Comparison of ENCODE assay signal across 40 cellular contexts in genomic region chr22:21932347-21932746, GRCh38.
"Had no signal": no experiment of that assay in that cellular context is flagged by ENCODE, and none has a peak within 500 bp of the region (broad histone marks: within the 10 kb centered on the region; RNA-seq: fewer than 3 reads in every experiment).

No MANE protein-coding gene starts in this region.

- H3K4me3 Mint-ChIP-seq: activated CD4-positive, alpha-beta memory T cell treated with anti-CD3 and anti-CD28 coated beads for 36 hours; activated CD4-positive, alpha-beta T cell treated with anti-CD3 and anti-CD28 coated beads for 36 hours; activated CD4-positive, alpha-beta T cell treated with anti-CD3 and anti-CD28 coated beads, Interleukin-2, amount 10 ng/mL, durations not matched to agents 7 days and 5 days; activated CD8-positive, alpha-beta T cell treated with anti-CD3 and anti-CD28 coated beads for 36 hours; activated naive CD4-positive, alpha-beta T cell treated with anti-CD3 and anti-CD28 coated beads for 36 hours; activated naive CD8-positive, alpha-beta T cell treated with anti-CD3 and anti-CD28 coated beads for 36 hours; activated T-cell treated with anti-CD3 and anti-CD28 coated beads, Interleukin-2, amount 50 U/mL, for 4 hours; activated T-cell treated with anti-CD3 and anti-CD28 coated beads, Interleukin-2, amount 50 U/mL, for 72 hours; activated T-helper 1 cell treated with anti-CD3 and anti-CD28 coated beads, Interleukin-12 subunit alpha, Interleukin-12 subunit beta, Interleukin-2, Interleukin-4 antibody, amounts not matched to agents 30 ng/mL and 10 ng/mL and 1 ng/mL, durations not matched to agents 14 hours and 24 hours and 36 hours; activated T-helper 17 cell treated with anti-CD3 and anti-CD28 coated beads, Interleukin-2, amount 50 U/mL, for 72 hours; central memory CD8-positive, alpha-beta T cell; T-helper 1 cell treated with Interleukin-12 subunit alpha and Interleukin-12 subunit beta and Interleukin-4 antibody, amounts not matched to agents 30 μg/mL and 1 μg/mL, for 36 hours; T-helper 2 cell treated with Interferon-gamma antibody and Interleukin-4, amounts not matched to agents 5 μg/mL and 100 μg/mL, for 36 hours had no signal

- H3K4me3 ChIP-seq: adrenal gland, body of pancreas, cardiac muscle cell had no signal

- H3K27ac Mint-ChIP-seq: activated CD4-positive, alpha-beta memory T cell treated with anti-CD3 and anti-CD28 coated beads for 36 hours; activated CD4-positive, alpha-beta T cell treated with anti-CD3 and anti-CD28 coated beads for 36 hours; activated CD4-positive, alpha-beta T cell treated with anti-CD3 and anti-CD28 coated beads, Interleukin-2, amount 10 ng/mL, durations not matched to agents 7 days and 5 days; activated CD8-positive, alpha-beta T cell treated with anti-CD3 and anti-CD28 coated beads for 36 hours; activated naive CD4-positive, alpha-beta T cell treated with anti-CD3 and anti-CD28 coated beads for 36 hours; activated naive CD4-positive, alpha-beta T cell treated with anti-CD3 and anti-CD28 coated beads, Interleukin-2, amount 50 U/mL, for 72 hours; activated naive CD8-positive, alpha-beta T cell treated with anti-CD3 and anti-CD28 coated beads for 36 hours; activated T-cell treated with anti-CD3 and anti-CD28 coated beads, Interleukin-2, amount 50 U/mL, for 72 hours; activated T-helper 1 cell treated with anti-CD3 and anti-CD28 coated beads, Interleukin-12 subunit alpha, Interleukin-12 subunit beta, Interleukin-2, Interleukin-4 antibody, amounts not matched to agents 30 ng/mL and 10 ng/mL and 1 ng/mL, durations not matched to agents 14 hours and 24 hours and 36 hours; activated T-helper 17 cell treated with anti-CD3 and anti-CD28 coated beads, Interleukin-2, amount 50 U/mL, for 72 hours; T-helper 1 cell treated with Interleukin-12 subunit alpha and Interleukin-12 subunit beta and Interleukin-4 antibody, amounts not matched to agents 30 μg/mL and 1 μg/mL, for 36 hours; T-helper 2 cell treated with Interferon-gamma antibody and Interleukin-4, amounts not matched to agents 5 μg/mL and 100 μg/mL, for 36 hours had no signal

- DNase-seq: activated CD4-positive, alpha-beta memory T cell treated with anti-CD3 and anti-CD28 coated beads for 36 hours; activated CD4-positive, alpha-beta T cell treated with anti-CD3 and anti-CD28 coated beads for 1 hour; activated CD4-positive, alpha-beta T cell treated with anti-CD3 and anti-CD28 coated beads for 36 hours; activated CD4-positive, alpha-beta T cell treated with anti-CD3 and anti-CD28 coated beads for 48 hours; activated CD4-positive, alpha-beta T cell treated with anti-CD3 and anti-CD28 coated beads, Interleukin-2, amount 10 ng/mL, durations not matched to agents 7 days and 5 days; activated CD4-positive, CD25-positive, alpha-beta regulatory T cell; activated CD8-positive, alpha-beta memory T cell treated with anti-CD3 and anti-CD28 coated beads, Interleukin-2, amount 50 U/mL, for 4 hours; activated CD8-positive, alpha-beta T cell treated with anti-CD3 and anti-CD28 coated beads for 36 hours; activated effector memory CD4-positive, alpha-beta T cell treated with anti-CD3 and anti-CD28 coated beads, Interleukin-2, amount 50 U/mL, for 16 hours; activated gamma-delta T cell treated with Interleukin-2 at 50 U/mL for 16 hours; activated naive CD4-positive, alpha-beta T cell; activated naive CD4-positive, alpha-beta T cell treated with anti-CD3 and anti-CD28 coated beads for 36 hours; activated naive CD4-positive, alpha-beta T cell treated with anti-CD3 and anti-CD28 coated beads, Interleukin-2, amount 50 U/mL, for 16 hours; activated naive CD8-positive, alpha-beta T cell treated with anti-CD3 and anti-CD28 coated beads for 36 hours; activated T-cell treated with anti-CD3 and anti-CD28 coated beads for 4 hours; activated T-cell treated with anti-CD3 and anti-CD28 coated beads, Interleukin-2, amount 50 U/mL, for 1 hour; activated T-cell treated with anti-CD3 and anti-CD28 coated beads, Interleukin-2, amount 50 U/mL, for 4 hours; activated T-cell treated with anti-CD3 and anti-CD28 coated beads, Interleukin-2, amount 50 U/mL, for 72 hours; adrenal gland; amniotic stem cell; aorta; body of pancreas; brain microvascular endothelial cell; caudate nucleus; cerebellar nuclear complex; T-helper 1 cell; T-helper 2 cell; T-helper 9 cell had no signal

- H3K36me3 Mint-ChIP-seq: activated naive CD4-positive, alpha-beta T cell treated with anti-CD3 and anti-CD28 coated beads, Interleukin-2, amount 50 U/mL, for 72 hours had no signal

- H3K27me3 ChIP-seq: adrenal gland, body of pancreas, brain microvascular endothelial cell, cardiac muscle cell had no signal

- FAIRE-seq: astrocyte, bronchial epithelial cell, TTC549 had no signal

- ATAC-seq: activated CD4-positive, alpha-beta T cell treated with anti-CD3 and anti-CD28 coated beads for 36 hours; activated CD4-positive, CD25-positive, alpha-beta regulatory T cell treated with anti-CD3 and anti-CD28 coated beads, Interleukin-2, amount 50 U/mL, for 24 hours; activated CD8-positive, alpha-beta T cell treated with anti-CD3 and anti-CD28 coated beads for 36 hours; activated naive CD4-positive, alpha-beta T cell treated with anti-CD3 and anti-CD28 coated beads, Interleukin-2, amount 50 U/mL, for 72 hours; activated T-cell treated with anti-CD3 and anti-CD28 coated beads, Interleukin-2, amount 50 U/mL, for 4 hours; activated T-cell treated with anti-CD3 and anti-CD28 coated beads, Interleukin-2, amount 50 U/mL, for 72 hours; activated T-helper 17 cell treated with anti-CD3 and anti-CD28 coated beads, Interleukin-2, amount 50 U/mL, for 72 hours; body of pancreas had no signal

- H3K9me3 ChIP-seq: adrenal gland, body of pancreas had no signal

- H3K4me1 Mint-ChIP-seq: activated CD4-positive, alpha-beta T cell treated with anti-CD3 and anti-CD28 coated beads for 36 hours; activated naive CD8-positive, alpha-beta T cell treated with anti-CD3 and anti-CD28 coated beads for 36 hours; activated T-helper 17 cell treated with anti-CD3 and anti-CD28 coated beads, Interleukin-2, amount 50 U/mL, for 72 hours had no signal

- H3K27ac ChIP-seq: adrenal gland, body of pancreas, brain microvascular endothelial cell, cardiac muscle cell, VCaP had no signal

- H3K27me3 Mint-ChIP-seq: activated CD4-positive, alpha-beta memory T cell treated with anti-CD3 and anti-CD28 coated beads for 36 hours; activated CD4-positive, alpha-beta T cell treated with anti-CD3 and anti-CD28 coated beads for 36 hours; activated CD4-positive, alpha-beta T cell treated with anti-CD3 and anti-CD28 coated beads, Interleukin-2, amount 10 ng/mL, durations not matched to agents 7 days and 5 days; activated CD8-positive, alpha-beta T cell treated with anti-CD3 and anti-CD28 coated beads for 36 hours; activated naive CD8-positive, alpha-beta T cell treated with anti-CD3 and anti-CD28 coated beads for 36 hours; activated T-helper 17 cell treated with anti-CD3 and anti-CD28 coated beads, Interleukin-2, amount 50 U/mL, for 72 hours; central memory CD8-positive, alpha-beta T cell had no signal

- H3K9me3 Mint-ChIP-seq: activated CD4-positive, alpha-beta memory T cell treated with anti-CD3 and anti-CD28 coated beads for 36 hours; activated CD4-positive, alpha-beta T cell treated with anti-CD3 and anti-CD28 coated beads, Interleukin-2, amount 10 ng/mL, durations not matched to agents 7 days and 5 days; activated CD8-positive, alpha-beta T cell treated with anti-CD3 and anti-CD28 coated beads for 36 hours; activated naive CD4-positive, alpha-beta T cell treated with anti-CD3 and anti-CD28 coated beads for 36 hours; activated naive CD4-positive, alpha-beta T cell treated with anti-CD3 and anti-CD28 coated beads, Interleukin-2, amount 50 U/mL, for 72 hours; activated naive CD8-positive, alpha-beta T cell treated with anti-CD3 and anti-CD28 coated beads for 36 hours; activated T-cell treated with anti-CD3 and anti-CD28 coated beads, Interleukin-2, amount 50 U/mL, for 4 hours; activated T-cell treated with anti-CD3 and anti-CD28 coated beads, Interleukin-2, amount 50 U/mL, for 72 hours; activated T-helper 1 cell treated with anti-CD3 and anti-CD28 coated beads, Interleukin-12 subunit alpha, Interleukin-12 subunit beta, Interleukin-2, Interleukin-4 antibody, amounts not matched to agents 30 ng/mL and 10 ng/mL and 1 ng/mL, durations not matched to agents 14 hours and 24 hours and 36 hours; activated T-helper 17 cell treated with anti-CD3 and anti-CD28 coated beads, Interleukin-2, amount 50 U/mL, for 72 hours; central memory CD8-positive, alpha-beta T cell; T-helper 1 cell treated with Interleukin-12 subunit alpha and Interleukin-12 subunit beta and Interleukin-4 antibody, amounts not matched to agents 30 μg/mL and 1 μg/mL, for 36 hours; T-helper 2 cell treated with Interferon-gamma antibody and Interleukin-4, amounts not matched to agents 5 μg/mL and 100 μg/mL, for 36 hours had no signal
